ENCODE assay signal across 6 cellular contexts in the genomic region with DNA sequence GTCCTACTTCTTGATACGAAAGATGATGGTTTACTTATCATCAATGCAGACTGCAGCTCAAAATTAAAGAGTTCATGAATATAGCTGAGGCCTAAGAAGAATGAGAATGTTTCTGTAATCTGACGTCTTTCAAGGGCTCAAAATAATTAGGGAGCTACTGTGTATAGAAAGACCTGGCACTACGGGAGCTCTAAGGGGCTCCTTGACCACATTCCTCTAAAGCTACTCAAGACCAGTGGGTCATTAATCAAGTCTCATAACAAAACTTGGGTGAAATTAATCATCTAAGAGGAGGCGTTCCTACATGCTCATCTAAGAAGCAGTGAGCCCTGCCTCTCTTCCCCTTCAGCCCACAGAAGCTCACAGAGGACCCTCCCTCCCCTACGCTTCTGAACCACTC.
"Had no signal": no experiment of that assay in that cellular context is flagged by ENCODE, and none has a peak within 500 bp of the region (broad histone marks: within the 10 kb centered on the region; RNA-seq: fewer than 3 reads in every experiment).

No MANE protein-coding gene starts in this region.

- H3K4me3 ChIP-seq: GM23338 had no signal

- ATAC-seq: GM23338, HepG2 had no signal

- DNase-seq: H9, HCEC 1CT, KBM-7 had no signal

- H3K27ac ChIP-seq: HL-60 had no signal
